ENCODE assay signal across 22 cellular contexts in the genomic region with DNA sequence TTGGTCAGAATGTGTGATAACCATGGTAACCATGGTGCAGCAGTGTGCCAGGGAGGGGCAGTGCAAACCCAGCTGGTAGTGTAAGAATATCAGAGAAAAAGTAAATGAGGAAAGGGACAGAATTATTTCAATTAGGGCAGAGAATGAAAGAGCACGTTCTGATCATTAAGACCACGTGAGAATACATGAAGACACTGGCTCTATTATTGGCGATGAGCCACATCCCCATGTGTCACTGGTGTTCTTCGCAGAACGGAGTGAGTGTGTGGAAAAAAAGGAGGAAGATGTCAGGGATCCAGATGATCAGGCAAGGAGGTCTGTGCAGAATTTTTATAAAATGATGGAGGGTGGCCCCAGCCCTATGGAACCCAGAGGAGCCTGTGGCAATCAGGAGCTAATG.
DNase-seq lines count a peak whose midpoint lies in the region; ATAC-seq, FAIRE-seq and TF ChIP-seq lines count a peak whose summit lies in the region.
"Had no signal": no experiment of that assay in that cellular context is flagged by ENCODE, and none has a peak within 500 bp of the region (broad histone marks: within the 10 kb centered on the region; RNA-seq: fewer than 3 reads in every experiment).

No MANE protein-coding gene starts in this region.

- TF ChIP-seq CTCF in HepG2 (CRISPR knock-in tag; IDR thresholded peaks at IDR 0.05) = no peak
- TF ChIP-seq CTCF in right lobe of liver (IDR thresholded peaks at IDR 0.05) = no peak
- TF ChIP-seq CTCF in foreskin fibroblast (IDR thresholded peaks at IDR 0.05; ENCODE audit: low read depth, low read length) = no peak
- no peak for TF ChIP-seq CTCF in testis (IDR thresholded peaks at IDR 0.05)

- ATAC-seq in HepG2 (no peak), right lobe of liver (no peak)
- ATAC-seq: GM12878, GM23338, HCT116 had no signal

- WGBS in HepG2 (ENCODE audit: low lambda C conversion rate) = 28% methylated on average over 5 of the region's 5 CpGs
- 77% methylated on average over 5 of the region's 5 CpGs for WGBS in right lobe of liver (ENCODE audit: insufficient coverage, low coverage, low lambda C conversion rate, missing lambda C conversion rate)
- 57 to 61% methylated on average over 5 of the region's 5 CpGs for WGBS in testis, 2 donors

- H3K9ac ChIP-seq in HepG2 (ENCODE audit: insufficient read depth, low read depth, low read length) = no peak overlapping the region
- H3K9ac ChIP-seq: BLaER1 treated with 17β-estradiol and CSF1 and Interleukin-3, amounts not matched to agents 10 nM and 100 nM had no signal

- H3K4me1 ChIP-seq in HepG2 (ENCODE audit: insufficient read depth, low read length) (no peaks in the 10 kb centered on the region), right lobe of liver (no peaks in the 10 kb centered on the region), testis (no peaks in the 10 kb centered on the region)
- H3K4me1 ChIP-seq: BE2C; BLaER1 treated with 17β-estradiol and CSF1 and Interleukin-3, amounts not matched to agents 10 nM and 100 nM had no signal

- H4K20me1 ChIP-seq in HepG2 (ENCODE audit: insufficient read depth, low read length) = no peaks in the 10 kb centered on the region
- H4K20me1 ChIP-seq: BLaER1 treated with 17β-estradiol and CSF1 and Interleukin-3, amounts not matched to agents 10 nM and 100 nM had no signal

- H3K27ac ChIP-seq in HepG2 (ENCODE audit: extremely low read length, insufficient read depth, low read length) (no peak overlapping the region), right lobe of liver (no peak overlapping the region), testis (no peak overlapping the region)
- H3K27ac ChIP-seq: 22Rv1; BLaER1 treated with 17β-estradiol and CSF1 and Interleukin-3, amounts not matched to agents 10 nM and 100 nM had no signal

- TF ChIP-seq POLR2A in HepG2 (IDR thresholded peaks at IDR 0.05; ENCODE audit: insufficient read depth in 1 of 2, low read depth in 2 of 2, low read length in 2 of 2) = no peak
- TF ChIP-seq POLR2A in right lobe of liver (IDR thresholded peaks at IDR 0.05) = no peak
- no peak for TF ChIP-seq POLR2A in testis (IDR thresholded peaks at IDR 0.05)

- TF ChIP-seq EP300 in HepG2 (IDR thresholded peaks at IDR 0.05; ENCODE audit: low read depth in 2 of 2, low read length in 2 of 2) (no peak), HepG2 (CRISPR knock-in tag; IDR thresholded peaks at IDR 0.05; ENCODE audit: borderline replicate concordance) (no peak)

- in situ Hi-C loops in HepG2 (cut with HindIII; ENCODE audit: extremely low pct_ligation_motif_present, low pct_unique_long_range_greater_than_20kb) = no loop called here

- H3K4me3 ChIP-seq in HepG2 (replicated peaks in 1 of 3; ENCODE audit: insufficient read depth in 1 of 3, low read depth in 2 of 3, low read length in 3 of 3) (no peak overlapping the region), right lobe of liver (no peak overlapping the region), foreskin fibroblast (ENCODE audit: low read depth in 1 of 2, low read length in 2 of 2) (no peak overlapping the region), testis (no peak overlapping the region)
- H3K4me3 ChIP-seq: BLaER1 treated with 17β-estradiol and CSF1 and Interleukin-3, amounts not matched to agents 10 nM and 100 nM; GM12878; GM23338 had no signal

- POLR2A ChIA-PET in HepG2 (lab: Yijun Ruan, JAX) = no interaction called here

- H3K27me3 ChIP-seq in HepG2 (ENCODE audit: control insufficient read depth in 1 of 2, insufficient read depth in 2 of 2, low read length in 2 of 2) = no peaks in the 10 kb centered on the region
- H3K27me3 ChIP-seq in right lobe of liver = no peaks in the 10 kb centered on the region
- H3K27me3 ChIP-seq in testis = no peaks in the 10 kb centered on the region
- H3K27me3 ChIP-seq: BE2C; BLaER1 treated with 17β-estradiol and CSF1 and Interleukin-3, amounts not matched to agents 10 nM and 100 nM had no signal

- FAIRE-seq in HepG2 (lab: Jason Lieb, UNC) = no peak
- FAIRE-seq: A204.1, D721Med, GM12878, GM19239 had no signal

- no TSS peak for BruUV-seq in HepG2 (replicated peaks; lab: Mats Ljungman, UMichigan)

- H3K4me2 ChIP-seq in HepG2 (ENCODE audit: low read depth, low read length) = no peak overlapping the region
- H3K4me2 ChIP-seq: BLaER1 treated with 17β-estradiol and CSF1 and Interleukin-3, amounts not matched to agents 10 nM and 100 nM; GM23338 had no signal

- DNase-seq in HepG2 (ENCODE audit: low spot score) = no peak
- no peak for DNase-seq in right lobe of liver
- DNase-seq in foreskin fibroblast = peak; percentile 34 to 66
- DNase-seq in testis = peak; percentile 17
- no peak for DNase-seq in SK-N-DZ (ENCODE audit: low spot score)
- no peak for DNase-seq in activated CD4-positive, alpha-beta T cell treated with anti-CD3 and anti-CD28 coated beads, Interleukin-2, amount 50 U/mL, for 48 hours
- DNase-seq: AML-193; BE2C; CD4-positive, alpha-beta T cell; CD8-positive, alpha-beta memory T cell; DMS 273 treated with DMSO at 0.1 percent for 48 hours; EL; GDM1; H9 had no signal

- intact Hi-C loops in HepG2 (cut with micrococcal nuclease; ENCODE audit: unreplicated experiment) = no loop called here
- intact Hi-C loops in right lobe of liver (cut with DNase I) = no loop called here
- intact Hi-C loops in testis (cut with DNase I; ENCODE audit: low total_unique reads) = no loop called here

- H2AFZ ChIP-seq in HepG2 (ENCODE audit: low read length) = no peak overlapping the region
- H2AFZ ChIP-seq: GM23338 had no signal

- H3K79me2 ChIP-seq in HepG2 (ENCODE audit: insufficient read depth, low read length) = no peaks in the 10 kb centered on the region

- no peak for TF ChIP-seq RAD21 in HepG2 (CRISPR knock-in tag; IDR thresholded peaks at IDR 0.05)

- no peaks in the 10 kb centered on the region for H3K36me3 ChIP-seq in HepG2 (replicated peaks in 1 of 2; ENCODE audit: control insufficient read depth in 1 of 2, insufficient read depth in 2 of 2, low read length in 2 of 2)
- no peaks in the 10 kb centered on the region for H3K36me3 ChIP-seq in right lobe of liver
- no peaks in the 10 kb centered on the region for H3K36me3 ChIP-seq in testis (ENCODE audit: low read depth, missing control alignments)
- H3K36me3 ChIP-seq: BE2C; BLaER1 treated with 17β-estradiol and CSF1 and Interleukin-3, amounts not matched to agents 10 nM and 100 nM had no signal

- CTCF ChIA-PET in HepG2 (lab: Yijun Ruan, JAX; ENCODE audit: low intra/inter-chr PET ratio, low total read pairs) = no interaction called here

- H3K9me3 ChIP-seq in HepG2 (ENCODE audit: low read length) (peaks cover 27% of the 10 kb centered on the region; the same call in 1 of the 2 replicates), right lobe of liver (no peaks in the 10 kb centered on the region), testis (no peaks in the 10 kb centered on the region)
- H3K9me3 ChIP-seq: BE2C; BLaER1 treated with 17β-estradiol and CSF1 and Interleukin-3, amounts not matched to agents 10 nM and 100 nM had no signal

TF ChIP-seq in HepG2, 621 proteins besides CTCF, POLR2A, EP300 and RAD21:
- no peak for TF ChIP-seq ZBTB8A (CRISPR knock-in tag; IDR thresholded peaks at IDR 0.05; ENCODE audit: borderline replicate concordance, low read depth)
- TF ChIP-seq, protein P1, sequence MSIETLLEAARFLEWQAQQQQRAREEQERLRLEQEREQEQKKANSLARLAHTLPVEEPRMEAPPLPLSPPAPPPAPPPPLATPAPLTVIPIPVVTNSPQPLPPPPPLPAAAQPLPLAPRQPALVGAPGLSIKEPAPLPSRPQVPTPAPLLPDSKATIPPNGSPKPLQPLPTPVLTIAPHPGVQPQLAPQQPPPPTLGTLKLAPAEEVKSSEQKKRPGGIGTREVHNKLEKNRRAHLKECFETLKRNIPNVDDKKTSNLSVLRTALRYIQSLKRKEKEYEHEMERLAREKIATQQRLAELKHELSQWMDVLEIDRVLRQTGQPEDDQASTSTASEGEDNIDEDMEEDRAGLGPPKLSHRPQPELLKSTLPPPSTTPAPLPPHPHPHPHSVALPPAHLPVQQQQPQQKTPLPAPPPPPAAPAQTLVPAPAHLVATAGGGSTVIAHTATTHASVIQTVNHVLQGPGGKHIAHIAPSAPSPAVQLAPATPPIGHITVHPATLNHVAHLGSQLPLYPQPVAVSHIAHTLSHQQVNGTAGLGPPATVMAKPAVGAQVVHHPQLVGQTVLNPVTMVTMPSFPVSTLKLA (IDR thresholded peaks at IDR 0.05) = peak; percentile 76

Comparison
In these comparisons a context has a peak if more than half of its experiments do, and no peak if none do; other contexts are left out.
1. DNase-seq: peak in foreskin fibroblast (2 of 2) and testis (single experiment); none in HepG2 (single experiment), right lobe of liver (0 of 3), SK-N-DZ (single experiment) and activated CD4-positive, alpha-beta T cell treated with anti-CD3 and anti-CD28 coated beads, Interleukin-2, amount 50 U/mL, for 48 hours (0 of 2).